Comparison of ENCODE assay signal across 23 cellular contexts in the genomic region with DNA sequence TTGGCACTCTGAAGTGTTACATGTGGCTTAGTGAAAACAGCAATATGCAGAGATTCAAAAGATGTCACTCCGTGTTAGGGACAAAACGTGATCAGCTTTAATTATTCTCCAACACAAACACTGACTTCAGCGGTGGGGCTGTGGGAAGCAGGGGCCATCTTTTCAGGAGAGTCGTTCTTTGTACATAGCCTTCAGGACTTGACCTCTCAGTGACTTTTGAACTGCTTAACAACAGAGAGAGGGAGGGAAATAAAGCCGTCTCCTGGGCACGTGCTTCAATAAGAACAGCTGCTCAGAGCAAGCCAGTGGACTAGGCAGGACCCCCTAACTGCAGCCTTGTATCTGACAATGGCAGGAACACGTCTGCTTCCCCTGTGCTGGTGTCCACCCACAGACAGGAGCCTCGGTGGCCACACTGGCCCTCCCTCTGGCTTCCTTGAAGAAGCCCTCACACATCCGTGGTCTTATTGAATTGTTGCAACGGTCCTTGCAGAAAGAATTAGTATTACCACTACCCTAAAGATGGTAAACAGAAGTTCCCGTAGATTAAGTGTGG.
DNase-seq lines count a peak whose midpoint lies in the region; ATAC-seq, FAIRE-seq and TF ChIP-seq lines count a peak whose summit lies in the region.
"Had no signal": no experiment of that assay in that cellular context is flagged by ENCODE, and none has a peak within 500 bp of the region (broad histone marks: within the 10 kb centered on the region; RNA-seq: fewer than 3 reads in every experiment).

No MANE protein-coding gene starts in this region.

- no peak for FAIRE-seq in HepG2 (lab: Jason Lieb, UNC)
- FAIRE-seq: A204.1, GM12891, GM18507 had no signal

- H3K27me3 Mint-ChIP-seq in neural crest cell (ENCODE audit: low read depth), result peaks cover 77% of the 10 kb centered on the region
- peaks cover 9% of the 10 kb centered on the region for H3K27me3 Mint-ChIP-seq in type B pancreatic cell

- H3K27ac ChIP-seq in HepG2 (ENCODE audit: extremely low read length, insufficient read depth, low read length) (no peak overlapping the region), right lobe of liver (no peak overlapping the region)
- H3K27ac ChIP-seq: 22Rv1, BLaER1, C4-2B had no signal

- POLR2A ChIA-PET in HepG2 (lab: Yijun Ruan, JAX) (no interaction called here), GM10248 (lab: Yijun Ruan, JAX) (no interaction called here)

- H2AFZ ChIP-seq in HepG2 (ENCODE audit: low read length), result no peak overlapping the region
- H2AFZ ChIP-seq: GM23338 had no signal

- BruUV-seq in HepG2 (replicated peaks; lab: Mats Ljungman, UMichigan), result no TSS peak

- ATAC-seq in HepG2, result no peak
- ATAC-seq in right lobe of liver, result no peak
- ATAC-seq: GM23338 had no signal

- TF ChIP-seq EP300 in HepG2 (IDR thresholded peaks at IDR 0.05; ENCODE audit: low read depth in 2 of 2, low read length in 2 of 2), result no peak
- TF ChIP-seq EP300 in HepG2 (CRISPR knock-in tag; IDR thresholded peaks at IDR 0.05; ENCODE audit: borderline replicate concordance), result no peak

- in situ Hi-C loops in HepG2 (cut with HindIII; ENCODE audit: extremely low pct_ligation_motif_present, low pct_unique_long_range_greater_than_20kb), result no loop called here

- H3K36me3 ChIP-seq in HepG2 (replicated peaks in 1 of 2; ENCODE audit: control insufficient read depth in 1 of 2, insufficient read depth in 2 of 2, low read length in 2 of 2), result no peaks in the 10 kb centered on the region
- no peaks in the 10 kb centered on the region for H3K36me3 ChIP-seq in right lobe of liver
- H3K36me3 ChIP-seq: BLaER1 had no signal

- H3K4me2 ChIP-seq in HepG2 (ENCODE audit: low read depth, low read length), result no peak overlapping the region
- H3K4me2 ChIP-seq: BLaER1, GM23338 had no signal

- DNase-seq in HepG2 (ENCODE audit: low spot score) (no peak), right lobe of liver (no peak), left kidney (ENCODE audit: low read depth, low spot score) (peak; percentile 55), neural crest cell (ENCODE audit: low read depth, low spot score) (peak; percentile 17), superior temporal gyrus (ENCODE audit: extremely low spot score) (peak; percentile 24), kidney tubule cell (ENCODE audit: low spot score) (no peak), type B pancreatic cell (ENCODE audit: extremely low spot score, unreplicated experiment) (no peak), GM10248 (ENCODE audit: extremely low spot score) (no peak)
- DNase-seq: Caco-2; CD4-positive, CD25-positive, alpha-beta regulatory T cell; CD8-positive, alpha-beta T cell; DMS153; DND-41; GDM1; H9 had no signal

- 28% methylated on average over 11 of the region's 11 CpGs for WGBS in HepG2 (ENCODE audit: low lambda C conversion rate)
- WGBS in right lobe of liver (ENCODE audit: insufficient coverage, low coverage, low lambda C conversion rate, missing lambda C conversion rate), result 37% methylated on average over 9 of the region's 11 CpGs

- H3K9ac ChIP-seq in HepG2 (ENCODE audit: insufficient read depth, low read depth, low read length), result no peak overlapping the region
- H3K9ac ChIP-seq: BLaER1 had no signal

- H3K36me3 Mint-ChIP-seq in neural crest cell (ENCODE audit: low read depth) (no peaks in the 10 kb centered on the region), type B pancreatic cell (no peaks in the 10 kb centered on the region)
- H3K36me3 Mint-ChIP-seq: CD4-positive, CD25-positive, alpha-beta regulatory T cell; CD8-positive, alpha-beta T cell had no signal

- H4K20me1 ChIP-seq in HepG2 (ENCODE audit: insufficient read depth, low read length), result no peaks in the 10 kb centered on the region
- H4K20me1 ChIP-seq: BLaER1 had no signal

- TF ChIP-seq POLR2A in HepG2 (IDR thresholded peaks at IDR 0.05; ENCODE audit: insufficient read depth in 1 of 2, low read depth in 2 of 2, low read length in 2 of 2), result no peak
- no peak for TF ChIP-seq POLR2A in right lobe of liver (IDR thresholded peaks at IDR 0.05)

- intact Hi-C loops in HepG2 (cut with micrococcal nuclease; ENCODE audit: unreplicated experiment), result no loop called here
- intact Hi-C loops in right lobe of liver (cut with DNase I), result no loop called here

- H3K4me3 ChIP-seq in HepG2 (replicated peaks in 1 of 3; ENCODE audit: insufficient read depth in 1 of 3, low read depth in 2 of 3, low read length in 3 of 3) (no peak overlapping the region), right lobe of liver (no peak overlapping the region)
- H3K4me3 ChIP-seq: BLaER1, GM23338 had no signal

- H3K27me3 ChIP-seq in HepG2 (ENCODE audit: control insufficient read depth in 1 of 2, insufficient read depth in 2 of 2, low read length in 2 of 2) (peaks cover 9 to 79% of the 10 kb centered on the region in 2 experiments), right lobe of liver (no peaks in the 10 kb centered on the region)
- H3K27me3 ChIP-seq: BLaER1 had no signal

- no peaks in the 10 kb centered on the region for H3K79me2 ChIP-seq in HepG2 (ENCODE audit: insufficient read depth, low read length)

- peaks cover 28% of the 10 kb centered on the region for H3K4me1 Mint-ChIP-seq in neural crest cell
- H3K4me1 Mint-ChIP-seq in type B pancreatic cell (ENCODE audit: unreplicated experiment), result peaks cover 15% of the 10 kb centered on the region
- H3K4me1 Mint-ChIP-seq: B cell; CD4-positive, CD25-positive, alpha-beta regulatory T cell; GM23338 had no signal

- TF ChIP-seq RAD21 in HepG2 (CRISPR knock-in tag; IDR thresholded peaks at IDR 0.05), result no peak

- CTCF ChIA-PET in HepG2 (lab: Yijun Ruan, JAX; ENCODE audit: low intra/inter-chr PET ratio, low total read pairs), result no interaction called here
- CTCF ChIA-PET in GM10248 (lab: Yijun Ruan, JAX), result no interaction called here

- H3K9me3 ChIP-seq in HepG2 (ENCODE audit: low read length), result no peaks in the 10 kb centered on the region
- H3K9me3 ChIP-seq in right lobe of liver, result no peaks in the 10 kb centered on the region
- H3K9me3 ChIP-seq: Caco-2 had no signal

- TF ChIP-seq CTCF in HepG2 (CRISPR knock-in tag; IDR thresholded peaks at IDR 0.05), result no peak
- TF ChIP-seq CTCF in right lobe of liver (IDR thresholded peaks at IDR 0.05), result no peak
- TF ChIP-seq CTCF in neural crest cell (conservative IDR thresholded peaks at IDR 0.05), result no peak
- no peak for TF ChIP-seq CTCF in type B pancreatic cell (conservative IDR thresholded peaks at IDR 0.05)
- TF ChIP-seq CTCF in GM10248 (IDR thresholded peaks at IDR 0.05; ENCODE audit: control extremely low read depth, extremely low read depth, low read depth, missing control alignments), result no peak

- H3K4me1 ChIP-seq in HepG2 (ENCODE audit: insufficient read depth, low read length) (peaks cover 21% of the 10 kb centered on the region), right lobe of liver (no peaks in the 10 kb centered on the region)
- H3K4me1 ChIP-seq: BLaER1, Caco-2 had no signal

- H3K27ac Mint-ChIP-seq in neural crest cell (ENCODE audit: unreplicated experiment) (peak overlapping the region; percentile 17), type B pancreatic cell (no peak overlapping the region)
- H3K27ac Mint-ChIP-seq: B cell; CD8-positive, alpha-beta T cell; GM23338 had no signal

- H3K9me3 Mint-ChIP-seq in neural crest cell (no peaks in the 10 kb centered on the region), type B pancreatic cell (no peaks in the 10 kb centered on the region)
- H3K9me3 Mint-ChIP-seq: CD8-positive, alpha-beta T cell had no signal

- H3K4me3 Mint-ChIP-seq in neural crest cell (peak overlapping the region; percentile 68), type B pancreatic cell (no peak overlapping the region)
- H3K4me3 Mint-ChIP-seq: B cell; CD4-positive, CD25-positive, alpha-beta regulatory T cell; CD8-positive, alpha-beta T cell; GM23338; H9 had no signal

TF ChIP-seq in HepG2, 621 proteins besides CTCF, POLR2A, EP300 and RAD21:
- TF ChIP-seq, protein P1, sequence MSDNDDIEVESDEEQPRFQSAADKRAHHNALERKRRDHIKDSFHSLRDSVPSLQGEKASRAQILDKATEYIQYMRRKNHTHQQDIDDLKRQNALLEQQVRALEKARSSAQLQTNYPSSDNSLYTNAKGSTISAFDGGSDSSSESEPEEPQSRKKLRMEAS (IDR thresholded peaks at IDR 0.05), result 0 out of 2 replicates have a peak, but pooled peaks have one; percentile 39
- TF ChIP-seq BHLHE40 (IDR thresholded peaks at IDR 0.05; ENCODE audit: low read length) (0 out of 2 replicates have a peak, but pooled peaks have one; percentile 18), RARA (CRISPR knock-in tag; IDR thresholded peaks at IDR 0.05) (0 out of 2 replicates have a peak, but pooled peaks have one; percentile 25), SIN3A (IDR thresholded peaks at IDR 0.05; ENCODE audit: borderline replicate concordance, low read depth, low read length) (no peak)
TF ChIP-seq in HepG2: peak in this region for 3.

Comparison
In these comparisons a context has a peak if more than half of its experiments do, and no peak if none do; other contexts are left out.
1. DNase-seq: peak in left kidney (single experiment), neural crest cell (single experiment) and superior temporal gyrus (single experiment); none in HepG2 (single experiment), right lobe of liver (0 of 3), kidney tubule cell (single experiment), type B pancreatic cell (single experiment) and GM10248 (single experiment).